In genomic region chr20:3237958-3238615, GRCh38 we compare ENCODE assay signal across 8 cellular contexts. TPM values are rescaled to one million over a fixed set of nuclear protein-coding genes. Genes with fewer than 3 reads are reported as not detected.
DNase-seq lines count a peak whose midpoint lies in the region; ATAC-seq, FAIRE-seq and TF ChIP-seq lines count a peak whose summit lies in the region.

No MANE protein-coding gene starts in this region.

- no peak overlapping the region for H3K18ac ChIP-seq in trophoblast cell (ENCODE audit: low read length)

- no peak overlapping the region for H3K9ac ChIP-seq in trophoblast cell (ENCODE audit: low read length)

- H3K4me1 ChIP-seq in Panc1 (ENCODE audit: control insufficient read depth, insufficient read depth, low read length): peaks cover 23% of the 10 kb centered on the region
- H3K4me1 ChIP-seq in esophagus muscularis mucosa: peaks cover 20 to 30% (median 28%) of the 10 kb centered on the region in 4 donors
- H3K4me1 ChIP-seq in trophoblast cell (ENCODE audit: control insufficient read depth in 1 of 2, insufficient read depth in 2 of 2, low read length in 2 of 2): peaks cover 11 to 12% of the 10 kb centered on the region in 2 experiments

- no TSS peak for BruUV-seq in Panc1 (replicated peaks; lab: Mats Ljungman, UMichigan)

- H3K23ac ChIP-seq in trophoblast cell (ENCODE audit: low read length): no peak overlapping the region

- WGBS in esophagus muscularis mucosa: 14% methylated on average over 12 of the region's 59 CpGs
- WGBS in trophoblast cell (ENCODE audit: extremely low coverage, insufficient coverage, insufficient read length): no CpG with 5 or more reads among the region's 59 CpGs

- H2BK5ac ChIP-seq in trophoblast cell (ENCODE audit: low read depth, low read length, poor library complexity): no peak overlapping the region

- no peak overlapping the region for H4K8ac ChIP-seq in trophoblast cell (ENCODE audit: low read depth, low read length)

- no peak for TF ChIP-seq POLR2A in esophagus muscularis mucosa (IDR thresholded peaks at IDR 0.05; ENCODE audit: low read depth)

- H2AFZ ChIP-seq in trophoblast cell (ENCODE audit: insufficient read depth, low read length, poor library complexity): peak overlapping the region; percentile 8

- DNase-seq in Panc1 (ENCODE audit: low read depth, low spot score) (no peak), esophagus muscularis mucosa (ENCODE audit: extremely low spot score) (no peak), trophoblast cell (no peak), GM19239 (ENCODE audit: insufficient read length, low spot score) (no peak), NCI-H2171 treated with DMSO at 0.1 percent for 48 hours (lab: John Stamatoyannopoulos, UW) (no peak)

- POLR2A ChIA-PET in Panc1 (lab: Charles Lee): no interaction called here

- no peak overlapping the region for H2BK12ac ChIP-seq in trophoblast cell (ENCODE audit: low read length)

- H2BK120ac ChIP-seq in trophoblast cell (ENCODE audit: insufficient read depth, low read length, poor library complexity): no peak overlapping the region

- peaks cover 9% of the 10 kb centered on the region for H3K79me1 ChIP-seq in trophoblast cell (ENCODE audit: low read length)

- peaks cover 2% of the 10 kb centered on the region for H3K79me2 ChIP-seq in trophoblast cell (ENCODE audit: control insufficient read depth, insufficient read depth, low read length, poor library complexity)

- H2AK5ac ChIP-seq in trophoblast cell (ENCODE audit: low read length): no peak overlapping the region

- H4K91ac ChIP-seq in trophoblast cell (ENCODE audit: low read depth, low read length): no peak overlapping the region

- H3K4me2 ChIP-seq in trophoblast cell (ENCODE audit: low read length): peak overlapping the region; percentile 68

- H3K4me3 ChIP-seq in GM12875 (ENCODE audit: low read depth, low read length) (peak overlapping the region; percentile 42), Panc1 (ENCODE audit: low read depth in 2 of 2, low read length in 2 of 2) (peak overlapping the region; percentile 70 to 85), esophagus muscularis mucosa (peak overlapping the region; percentile 63 to 80 (median 69)), trophoblast cell (ENCODE audit: low read depth, low read length) (peak overlapping the region; percentile 2)

- no peak; the same call in 1 of the 2 replicates for ATAC-seq in Panc1
- ATAC-seq in GM21825 (IDR thresholded peaks at IDR 0.05; ENCODE audit: unreplicated experiment): no peak
- ATAC-seq in HG03432 (IDR thresholded peaks at IDR 0.05; ENCODE audit: unreplicated experiment): no peak

- TF ChIP-seq CTCF in GM12875 (IDR thresholded peaks at IDR 0.05; ENCODE audit: borderline replicate concordance, insufficient read depth, low read depth, low read length): no peak
- TF ChIP-seq CTCF in Panc1 (IDR thresholded peaks at IDR 0.05): no peak
- no peak for TF ChIP-seq CTCF in esophagus muscularis mucosa (IDR thresholded peaks at IDR 0.05)

- no peak for TF ChIP-seq EP300 in esophagus muscularis mucosa (IDR thresholded peaks at IDR 0.05)

- intact Hi-C loops in Panc1 (cut with micrococcal nuclease; ENCODE audit: unreplicated experiment): no loop called here
- intact Hi-C loops in esophagus muscularis mucosa (cut with DNase I): no loop called here

- CTCF ChIA-PET in Panc1 (lab: Charles Lee): no interaction called here

- FAIRE-seq in GM19239 (lab: Jason Lieb, UNC): no peak

- H3K9me3 ChIP-seq in Panc1 (ENCODE audit: control insufficient read depth, insufficient read depth, low read depth, low read length): no peaks in the 10 kb centered on the region
- H3K9me3 ChIP-seq in esophagus muscularis mucosa: no peaks in the 10 kb centered on the region
- H3K9me3 ChIP-seq in trophoblast cell (ENCODE audit: insufficient read depth, low read depth, low read length): no peaks in the 10 kb centered on the region

- H4K12ac ChIP-seq in trophoblast cell (ENCODE audit: low read depth, low read length): no peak overlapping the region

- no peak overlapping the region for H3K4ac ChIP-seq in trophoblast cell (ENCODE audit: low read depth, low read length)

- H3K36me3 ChIP-seq in Panc1 (ENCODE audit: control insufficient read depth, insufficient read depth, low read length) (no peaks in the 10 kb centered on the region; the same call in 1 of the 2 replicates), esophagus muscularis mucosa (no peaks in the 10 kb centered on the region), trophoblast cell (ENCODE audit: control insufficient read depth in 1 of 2, insufficient read depth in 2 of 2, low read length in 2 of 2) (no peaks in the 10 kb centered on the region)

- no peak overlapping the region for H3K14ac ChIP-seq in trophoblast cell (ENCODE audit: low read length)

- in situ Hi-C loops in Panc1 (cut with HindIII; ENCODE audit: low pct_unique_long_range_greater_than_20kb, low sequenced_read_pairs): no loop called here

- no peaks in the 10 kb centered on the region for H3K27me3 ChIP-seq in Panc1 (ENCODE audit: control insufficient read depth, insufficient read depth, low read length)
- H3K27me3 ChIP-seq in esophagus muscularis mucosa: peaks cover 7 to 90% (median 29%) of the 10 kb centered on the region in 4 donors
- H3K27me3 ChIP-seq in trophoblast cell (ENCODE audit: insufficient read depth, low read length): peaks cover 37% of the 10 kb centered on the region

- H3K27ac ChIP-seq in Panc1 (ENCODE audit: low read length): peak overlapping the region; percentile 42; the same call in 1 of the 2 replicates
- H3K27ac ChIP-seq in esophagus muscularis mucosa (replicated peaks in 1 of 4): no peak overlapping the region
- no peak overlapping the region for H3K27ac ChIP-seq in trophoblast cell (ENCODE audit: low read depth, low read length)

RNA-seq across cellular contexts. Expression of gene SLC4A11, which starts 0.9 kb away (rescaled TPM):
- 144 TPM for total RNA-seq in Panc1 (2021; ENCODE audit: unreplicated experiment)
- polyA plus RNA-seq in Panc1 (2012; ENCODE audit: insufficient read length): 276 TPM
- under 1 TPM in 2 of 4 donors, not detected in 2; 0.11 to 0.32 TPM for total RNA-seq in esophagus muscularis mucosa
- 3.6 and 4.4 TPM in 2 replicates for polyA plus RNA-seq in trophoblast cell (2013)

RNA-seq across cellular contexts. Expression of gene ITPA, which starts 28.8 kb away (rescaled TPM):
- 107 TPM for total RNA-seq in Panc1 (2021; ENCODE audit: unreplicated experiment)
- polyA plus RNA-seq in Panc1 (2012; ENCODE audit: insufficient read length): 111 TPM
- 10 to 100 TPM; 18.7 to 30.0 (median 27.8) TPM for total RNA-seq in esophagus muscularis mucosa
- 39.0 and 40.4 TPM in 2 replicates for polyA plus RNA-seq in trophoblast cell (2013)

RNA-seq across cellular contexts. Expression of gene DDRGK1, which starts 33.6 kb away (rescaled TPM):
- total RNA-seq in Panc1 (2021; ENCODE audit: unreplicated experiment) (65.5 TPM), esophagus muscularis mucosa (10 to 100 TPM; 64.4 to 86.0 (median 69.7) TPM)
- 101 TPM for polyA plus RNA-seq in Panc1 (2012; ENCODE audit: insufficient read length)
- polyA plus RNA-seq in trophoblast cell (2013): 43.7 and 45.6 TPM in 2 replicates

Comparison
In these comparisons a context has a peak if more than half of its experiments do, and no peak if none do; other contexts are left out.
1. H3K4me3 ChIP-seq: peak in every context shown above with its lines; median percentile 78 in Panc1; 69 in esophagus muscularis mucosa; 42 in GM12875; 2 in trophoblast cell.
2. RNA of gene SLC4A11, which starts 0.9 kb away (total RNA-seq): 144 TPM in Panc1 (single experiment); 0.11 to 0.32 TPM in esophagus muscularis mucosa; every median in the first group is over 100 times any median in the second.